In the genomic region with DNA sequence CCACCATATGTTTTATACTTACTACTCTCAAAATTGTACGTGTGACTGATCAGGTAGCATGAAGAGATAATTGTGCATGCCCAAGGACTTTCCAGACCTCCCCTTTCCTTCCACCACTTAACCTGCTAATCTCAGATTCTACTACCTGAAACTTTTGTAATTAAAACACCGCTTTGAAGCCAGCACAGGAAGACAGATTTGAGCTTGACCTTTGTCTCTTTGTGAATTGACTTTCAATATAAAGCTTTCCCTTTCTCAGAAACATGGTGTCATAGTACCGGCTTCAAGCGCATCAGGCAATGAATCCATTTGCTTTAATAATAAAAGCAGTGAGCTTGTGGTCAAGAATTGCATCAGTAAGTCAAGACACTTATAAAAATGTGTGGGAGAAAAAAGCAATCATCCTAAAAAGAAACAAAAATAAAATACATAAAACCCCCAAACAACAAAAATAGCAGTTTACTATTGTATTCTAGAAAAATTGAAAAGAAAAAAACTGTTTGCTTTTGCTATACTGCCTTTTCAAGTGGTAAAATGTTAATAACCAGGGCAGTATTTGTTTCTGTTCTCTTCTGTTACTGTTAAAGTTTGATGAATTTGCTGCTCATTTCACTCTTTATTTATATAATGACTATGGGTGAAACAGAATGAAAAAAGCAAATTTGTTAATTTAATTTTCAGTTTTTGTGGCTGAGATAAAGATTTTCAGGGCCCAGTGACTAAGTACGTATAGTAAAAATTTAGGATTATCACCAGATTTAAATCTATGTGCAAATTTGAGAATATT, we compare ENCODE assay signal across 14 cellular contexts.
DNase-seq lines count a peak whose midpoint lies in the region; ATAC-seq and TF ChIP-seq lines count a peak whose summit lies in the region.
"Had no signal": no experiment of that assay in that cellular context is flagged by ENCODE, and none has a peak within 500 bp of the region (broad histone marks: within the 10 kb centered on the region; RNA-seq: fewer than 3 reads in every experiment).

No MANE protein-coding gene starts in this region.

- DNase-seq in A172 (ENCODE audit: low spot score) (peak; percentile 11), GM13977 (ENCODE audit: low spot score) (peak; percentile 12), RPMI8226 (peak; percentile 26), hypothalamus (lab: John Stamatoyannopoulos, UW) (no peak), midbrain (lab: John Stamatoyannopoulos, UW) (no peak)
- DNase-seq: CD8-positive, alpha-beta T cell; MG63; NCI-H1417 treated with DMSO at 0.1 percent for 48 hours; NCI-H2081; NCI-H510A treated with DMSO at 0.1 percent for 48 hours; SW 1271 had no signal

- in situ Hi-C loops in GM13977 (cut with MboI; ENCODE audit: low pct_unique_long_range_greater_than_20kb, low sequenced_read_pairs, unreplicated experiment) = no loop called here

- ATAC-seq in HG02798 (IDR thresholded peaks at IDR 0.05; ENCODE audit: poor library complexity, unreplicated experiment) (peak; percentile 23), GM21423 (IDR thresholded peaks at IDR 0.05; ENCODE audit: unreplicated experiment) (no peak), HG03457 (IDR thresholded peaks at IDR 0.05; ENCODE audit: unreplicated experiment) (no peak)
- ATAC-seq: CD8-positive, alpha-beta T cell had no signal

- no peak for TF ChIP-seq CTCF in GM13977 (IDR thresholded peaks at IDR 0.05; ENCODE audit: extremely low read depth, insufficient read depth, missing control alignments)

Comparison
In these comparisons a context has a peak if more than half of its experiments do, and no peak if none do; other contexts are left out.
1. DNase-seq: peak in A172 (single experiment), GM13977 (single experiment) and RPMI8226 (single experiment); none in hypothalamus (0 of 51) and midbrain (single experiment).